8 cellular contexts compared by ENCODE assay signal in the genomic region with DNA sequence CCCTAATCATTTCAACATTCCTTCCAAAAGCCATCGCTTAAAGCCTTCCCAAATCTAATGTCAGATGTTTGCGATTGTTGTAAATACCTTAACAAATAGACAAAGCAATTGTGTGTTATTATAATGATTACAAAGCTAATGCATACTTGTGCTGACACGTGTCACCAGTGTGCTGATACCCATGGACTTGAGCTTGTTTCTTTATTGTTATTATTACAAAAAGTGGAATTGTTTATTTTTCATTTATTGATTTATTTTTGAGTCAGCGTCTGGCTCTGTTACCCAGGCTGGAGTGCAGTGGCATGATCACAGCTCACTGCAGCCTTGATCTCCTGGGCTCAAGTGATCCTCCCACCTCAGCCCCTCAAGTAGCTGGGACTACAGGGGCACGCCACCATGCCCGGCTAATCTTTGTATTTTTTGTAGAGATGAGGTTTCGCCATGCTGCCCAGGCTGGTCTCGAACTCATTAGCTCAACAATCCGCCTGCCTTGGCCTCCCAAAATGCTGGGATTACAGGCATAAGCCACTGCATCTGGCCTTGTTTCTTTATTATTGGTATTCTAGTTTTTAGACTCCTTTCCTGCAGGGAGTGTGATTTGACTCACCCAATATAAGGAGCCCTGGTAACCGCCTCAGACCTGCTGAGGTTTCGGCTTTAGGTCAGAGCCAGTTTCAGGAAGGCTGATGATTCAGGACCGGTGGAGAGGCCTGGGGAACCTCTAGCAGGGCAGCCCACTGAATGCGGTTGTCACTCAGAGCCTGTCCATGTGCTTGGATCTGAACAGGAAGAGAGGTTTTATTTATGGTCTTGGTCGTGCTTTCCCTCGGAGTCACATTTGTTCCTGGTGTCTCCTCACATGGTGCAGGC. TPM values are rescaled to one million over a fixed set of nuclear protein-coding genes. Genes with fewer than 3 reads are reported as not detected.
DNase-seq lines count a peak whose midpoint lies in the region; ATAC-seq and TF ChIP-seq lines count a peak whose summit lies in the region.

No MANE protein-coding gene starts in this region.

- H3K79me1 ChIP-seq in H9 (ENCODE audit: insufficient read depth, low read depth, low read length, poor library complexity, severe bottlenecking): no peaks in the 10 kb centered on the region

- TF ChIP-seq POLR2A in adrenal gland (IDR thresholded peaks at IDR 0.05): no peak

- peaks cover 8 to 10% (median 9%) of the 10 kb centered on the region in 3 experiments for H3K36me3 Mint-ChIP-seq in H9 (ENCODE audit: insufficient read depth in 1 of 3, low read depth in 3 of 3)

- H4K5ac ChIP-seq in H9 (ENCODE audit: insufficient read length, low read depth, low read length): no peak overlapping the region

- H3K27me3 Mint-ChIP-seq in H9 (ENCODE audit: low read depth): peaks cover 8% of the 10 kb centered on the region

- no peak overlapping the region for H3K4me2 ChIP-seq in H9 (ENCODE audit: insufficient read depth, insufficient read length, low read length)

- DNase-seq in HT1080 (ENCODE audit: low read depth) (peak; percentile 91), epithelial cell of esophagus (ENCODE audit: low read depth) (peak; percentile 61), KBM-7 (no peak), adrenal gland (no peak), H9 (no peak), epidermal melanocyte (ENCODE audit: insufficient read length, low spot score) (no peak)

- H3K27ac ChIP-seq in C4-2B: peak overlapping the region; percentile 8
- no peak overlapping the region for H3K27ac ChIP-seq in adrenal gland
- H3K27ac ChIP-seq in H9 (ENCODE audit: insufficient read length, low read depth, low read length): no peak overlapping the region

- no peak overlapping the region for H2BK20ac ChIP-seq in H9 (ENCODE audit: low read depth, low read length, poor library complexity, severe bottlenecking)

- H3K4me3 ChIP-seq in epithelial cell of esophagus (ENCODE audit: low read length) (no peak overlapping the region), adrenal gland (no peak overlapping the region)

- H4K91ac ChIP-seq in H9 (ENCODE audit: insufficient read length, low read depth, low read length): no peak overlapping the region

- no peak overlapping the region for H4K8ac ChIP-seq in H9 (replicated peaks; ENCODE audit: insufficient read length, low read depth, low read length)

- H2AFZ ChIP-seq in H9 (ENCODE audit: low read length): no peak overlapping the region

- H3K9me3 ChIP-seq in adrenal gland (replicated peaks in 1 of 3) (no peaks in the 10 kb centered on the region), H9 (ENCODE audit: control insufficient read depth, low read depth, low read length) (no peaks in the 10 kb centered on the region)

- no peaks in the 10 kb centered on the region for H4K20me1 ChIP-seq in H9 (ENCODE audit: control insufficient read depth, insufficient read depth, insufficient read length)

- no peak overlapping the region for H2BK5ac ChIP-seq in H9 (ENCODE audit: insufficient read length, low read length)

- H2BK15ac ChIP-seq in H9 (ENCODE audit: low read depth, low read length): no peak overlapping the region

- H3K9me3 Mint-ChIP-seq in H9: peaks cover 10 to 11% of the 10 kb centered on the region in 2 experiments

- no peak overlapping the region for H2BK120ac ChIP-seq in H9 (ENCODE audit: low read depth, low read length, poor library complexity, severe bottlenecking)

- no peak overlapping the region for H3T11ph ChIP-seq in H9 (ENCODE audit: low read length)

- no peak overlapping the region for H3K18ac ChIP-seq in H9 (ENCODE audit: insufficient read length, low read depth, low read length)

- no peak overlapping the region for H3K27ac Mint-ChIP-seq in H9

- no peak overlapping the region for H3K14ac ChIP-seq in H9 (ENCODE audit: insufficient read depth, low read length)

- H2AK5ac ChIP-seq in H9 (ENCODE audit: insufficient read length, low read length): no peak overlapping the region

- no peak overlapping the region for H2BK12ac ChIP-seq in H9 (ENCODE audit: insufficient read length, low read depth, low read length)

- H3K4me1 Mint-ChIP-seq in H9: peaks cover 14 to 19% of the 10 kb centered on the region in 2 experiments

- H3K4ac ChIP-seq in H9 (ENCODE audit: low read depth, low read length): no peak overlapping the region

- H3K79me2 ChIP-seq in H9 (ENCODE audit: insufficient read depth, low read length): no peaks in the 10 kb centered on the region

- H3K4me1 ChIP-seq in adrenal gland (replicated peaks in 1 of 2): peaks cover 0 to 21% of the 10 kb centered on the region in 2 donors
- no peaks in the 10 kb centered on the region for H3K4me1 ChIP-seq in H9 (ENCODE audit: insufficient read depth, low read length)

- no peak overlapping the region for H3K23ac ChIP-seq in H9 (ENCODE audit: insufficient read length, low read depth, low read length)

- in situ Hi-C loops in KBM-7 (cut with MboI; ENCODE audit: low pct_unique_long_range_greater_than_20kb, low sequenced_read_pairs): no loop called here

- H3K4me3 Mint-ChIP-seq in H9: no peak overlapping the region

- WGBS in adrenal gland, 4 donors: 76 to 79% (median 77%) methylated on average over 12 to 15 of the region's 15 CpGs
- WGBS in H9 (ENCODE audit: extremely low coverage, insufficient read length, low lambda C conversion rate): no CpG with 5 or more reads among the region's 15 CpGs

- peak; percentile 53 for ATAC-seq in GM19438 (IDR thresholded peaks at IDR 0.05; ENCODE audit: low read depth, unreplicated experiment)

- no peak for TF ChIP-seq CTCF in C4-2B (conservative IDR thresholded peaks at IDR 0.05)
- no peak for TF ChIP-seq CTCF in epithelial cell of esophagus (IDR thresholded peaks at IDR 0.05; ENCODE audit: insufficient read depth, low read depth, low read length, missing control alignments)
- no peak for TF ChIP-seq CTCF in adrenal gland (IDR thresholded peaks at IDR 0.05)
- TF ChIP-seq CTCF in H9 (conservative IDR thresholded peaks at IDR 0.05): no peak

- H3K23me2 ChIP-seq in H9 (ENCODE audit: insufficient read length, low read depth, low read length, poor library complexity, severe bottlenecking): peaks cover 13% of the 10 kb centered on the region

- no peak overlapping the region for H3K56ac ChIP-seq in H9 (ENCODE audit: insufficient read length, low read depth, low read length)

- H3K27me3 ChIP-seq in adrenal gland (peaks cover 4% of the 10 kb centered on the region), H9 (ENCODE audit: insufficient read depth, low read length) (no peaks in the 10 kb centered on the region)

- H3K9ac ChIP-seq in H9 (ENCODE audit: extremely low read depth, insufficient read length, low read length): no peak overlapping the region

- no peaks in the 10 kb centered on the region for H3K36me3 ChIP-seq in adrenal gland (replicated peaks in 1 of 2)

- intact Hi-C loops in adrenal gland (cut with DNase I): no loop called here

RNA-seq across cellular contexts. Expression of a gene that starts 2.1 kb away (rescaled TPM):
- 28.6 and 40.0 TPM in 2 replicates for total RNA-seq in HT1080 (2014; rRNA removed; shearing (Covaris generic))
- polyA plus RNA-seq in HT1080 (2015; cell fraction: cytosol; rRNA removed): 29.1 and 30.4 TPM in 2 replicates
- polyA plus RNA-seq in HT1080 (2015; cell fraction: nucleus; rRNA removed): 33.7 and 42.0 TPM in 2 replicates
- total RNA-seq in adrenal gland: 10 to 100 TPM in 3 of 8 donors, 1 to 10 TPM in 5; 4.1 to 17.0 (median 9.2) TPM
- 10 to 100 TPM in 1 of 3 donors, 1 to 10 TPM in 2; 4.7 to 12.1 (median 9.2) TPM for polyA plus RNA-seq in adrenal gland
- total RNA-seq in H9 (2021): 25.5 and 25.9 TPM in 2 replicates

RNA-seq across cellular contexts. Expression of a gene that starts 46.9 kb away (rescaled TPM):
- 135 and 136 TPM in 2 replicates for total RNA-seq in HT1080 (2014; rRNA removed; shearing (Covaris generic))
- 64.1 and 81.8 TPM in 2 replicates for polyA plus RNA-seq in HT1080 (2015; cell fraction: cytosol; rRNA removed)
- polyA plus RNA-seq in HT1080 (2015; cell fraction: nucleus; rRNA removed): 32.6 and 35.8 TPM in 2 replicates
- 10 to 100 TPM; 38.2 to 64.4 (median 44.6) TPM for total RNA-seq in adrenal gland
- polyA plus RNA-seq in adrenal gland: 10 to 100 TPM; 14.6 to 27.0 (median 22.4) TPM
- 81.3 and 82.4 TPM in 2 replicates for total RNA-seq in H9 (2021)

RNA-seq across cellular contexts. Expression of a gene that starts 47.1 kb away (rescaled TPM):
- 44.6 and 48.2 TPM in 2 replicates for total RNA-seq in HT1080 (2014; rRNA removed; shearing (Covaris generic))
- polyA plus RNA-seq in HT1080 (2015; cell fraction: cytosol; rRNA removed): 46.5 and 49.6 TPM in 2 replicates
- 107 and 122 TPM in 2 replicates for polyA plus RNA-seq in HT1080 (2015; cell fraction: nucleus; rRNA removed)
- 10 to 100 TPM; 20.2 to 41.4 (median 35.4) TPM for total RNA-seq in adrenal gland
- 100 to 1,000 TPM in 2 of 3 donors, 1 to 10 TPM in 1; 9.1 to 116 (median 108) TPM for polyA plus RNA-seq in adrenal gland
- 57.4 and 59.7 TPM in 2 replicates for total RNA-seq in H9 (2021)

RNA-seq across cellular contexts. Expression of a gene that starts 54.7 kb away (rescaled TPM):
- total RNA-seq in HT1080 (2014; rRNA removed; shearing (Covaris generic)): not detected in 2 replicates
- not detected in 2 replicates for polyA plus RNA-seq in HT1080 (2015; cell fraction: cytosol; rRNA removed)
- 0.12 TPM in 1 of 2 replicates, not detected in the other for polyA plus RNA-seq in HT1080 (2015; cell fraction: nucleus; rRNA removed)
- 10 to 100 TPM in 2 of 8 donors, 1 to 10 TPM in 6; 1.8 to 17.2 (median 3.7) TPM for total RNA-seq in adrenal gland
- 1 to 10 TPM; 1.1 to 2.3 (median 2.0) TPM for polyA plus RNA-seq in adrenal gland
- 14.5 and 16.7 TPM in 2 replicates for total RNA-seq in H9 (2021)

Comparison
In these comparisons a context has a peak if more than half of its experiments do, and no peak if none do; other contexts are left out.
1. DNase-seq: peak in HT1080 (single experiment) and epithelial cell of esophagus (single experiment); none in KBM-7 (single experiment), adrenal gland (0 of 7), H9 (single experiment) and epidermal melanocyte (single experiment).